ENCODE assay signal across 1 cellular context in genomic region chr19:41959056-41960053, GRCh38.
A peak's percentile ranks its signal among the peaks of the same experiment; 100 is the strongest.
TF ChIP-seq lines count a peak whose summit lies in the region.

TSS of gene RABAC1 (minus strand) at chr19:41959321. CDS start at chr19:41959292, 29 bp downstream.

TF ChIP-seq in K562, 482 proteins besides CTCF, POLR2A, EP300 and RAD21 (continued from another document and continues in another):
- TF ChIP-seq AFF4 (CRISPR knock-in tag; IDR thresholded peaks at IDR 0.05) = peak; percentile 69; the same call in 1 of the 2 replicates
- TF ChIP-seq CEBPG (CRISPR knock-in tag; IDR thresholded peaks at IDR 0.05) = no peak
- no peak for TF ChIP-seq CEBPG (tag; conservative IDR thresholded peaks at IDR 0.05 in 1 of 2, IDR thresholded peaks at IDR 0.05 in 1 of 2)
- no peak for TF ChIP-seq STAG1 (CRISPR knock-in tag; IDR thresholded peaks at IDR 0.05; ENCODE audit: borderline replicate concordance)
- TF ChIP-seq WHSC1 (IDR thresholded peaks at IDR 0.05; ENCODE audit: low read length) = no peak
- no peak for TF ChIP-seq TGIF2 (CRISPR knock-in tag; IDR thresholded peaks at IDR 0.05)
- no peak for TF ChIP-seq MCM3 (IDR thresholded peaks at IDR 0.05)
- no peak for TF ChIP-seq ZNF146 (CRISPR knock-in tag; IDR thresholded peaks at IDR 0.05; ENCODE audit: unreplicated experiment)
- no peak for TF ChIP-seq KLF13 (tag; IDR thresholded peaks at IDR 0.05; ENCODE audit: borderline replicate concordance, low read depth)
- TF ChIP-seq RBM15 (IDR thresholded peaks at IDR 0.05; ENCODE audit: insufficient read depth, low read length) = no peak
- TF ChIP-seq PHB2 (IDR thresholded peaks at IDR 0.05; ENCODE audit: low read depth) = no peak
- TF ChIP-seq ZNF184 (CRISPR knock-in tag; IDR thresholded peaks at IDR 0.05) = no peak
- no peak for TF ChIP-seq MCM7 (IDR thresholded peaks at IDR 0.05)
- TF ChIP-seq ZBTB17 (CRISPR knock-in tag; IDR thresholded peaks at IDR 0.05) = no peak
- TF ChIP-seq FOXM1 (IDR thresholded peaks at IDR 0.05; ENCODE audit: low read depth) = no peak; the same call in 1 of the 2 replicates
- no peak for TF ChIP-seq FOXM1 (CRISPR knock-in tag; IDR thresholded peaks at IDR 0.05; ENCODE audit: low read depth)
- no peak for TF ChIP-seq TRIM25 (IDR thresholded peaks at IDR 0.05; ENCODE audit: borderline replicate concordance)
- TF ChIP-seq HNRNPLL (IDR thresholded peaks at IDR 0.05; ENCODE audit: low read depth, low read length, poor library complexity, severe bottlenecking) = no peak
- TF ChIP-seq ZNF449 (CRISPR knock-in tag; IDR thresholded peaks at IDR 0.05) = no peak
- TF ChIP-seq YY1 (IDR thresholded peaks at IDR 0.05; ENCODE audit: borderline replicate concordance in 1 of 3, control insufficient read depth in 1 of 3, extremely low read depth in 1 of 3, insufficient read depth in 3 of 3, insufficient read length in 1 of 3, insufficient replicate concordance in 2 of 3, low read depth in 1 of 3, low read length in 2 of 3) = peak; percentile 68 to 96 (median 91)
- TF ChIP-seq FOXO4 (CRISPR knock-in tag; IDR thresholded peaks at IDR 0.05) = no peak
- TF ChIP-seq ZKSCAN3 (CRISPR knock-in tag; IDR thresholded peaks at IDR 0.05) = no peak
- TF ChIP-seq CUX1 (CRISPR knock-in tag; IDR thresholded peaks at IDR 0.05) = no peak
- no peak for TF ChIP-seq SFPQ (IDR thresholded peaks at IDR 0.05; ENCODE audit: low read depth, low read length)
- no peak for TF ChIP-seq ETV6 (IDR thresholded peaks at IDR 0.05; ENCODE audit: borderline replicate concordance in 1 of 2, low read depth in 2 of 2, low read length in 1 of 2)
- TF ChIP-seq ETV6 (CRISPR knock-in tag; IDR thresholded peaks at IDR 0.05; ENCODE audit: borderline replicate concordance) = no peak
- no peak for TF ChIP-seq ZNF324 (CRISPR knock-in tag; IDR thresholded peaks at IDR 0.05)
- TF ChIP-seq FOXA1 (IDR thresholded peaks at IDR 0.05; ENCODE audit: borderline replicate concordance) = no peak
- TF ChIP-seq HDAC3 (IDR thresholded peaks at IDR 0.05; ENCODE audit: borderline replicate concordance, partially characterized antibody) = no peak
- 0 out of 2 replicates have a peak, but pooled peaks have one; percentile 49 for TF ChIP-seq MITF (IDR thresholded peaks at IDR 0.05)
- TF ChIP-seq ZHX1 (conservative IDR thresholded peaks at IDR 0.05; ENCODE audit: low read length) = no peak
- peak; percentile 52 for TF ChIP-seq ATF7 (IDR thresholded peaks at IDR 0.05)
- no peak for TF ChIP-seq HNRNPH1 (optimal IDR thresholded peaks at IDR 0.05; ENCODE audit: low read depth, low read length)
- TF ChIP-seq ATF6 (CRISPR knock-in tag; IDR thresholded peaks at IDR 0.05) = no peak
- TF ChIP-seq NR3C1 (CRISPR knock-in tag; IDR thresholded peaks at IDR 0.05) = no peak
- TF ChIP-seq RAD51 (IDR thresholded peaks at IDR 0.05; ENCODE audit: borderline replicate concordance, low read depth) = no peak
- peak; percentile 58; the same call in 1 of the 2 replicates for TF ChIP-seq GABPA (tag; conservative IDR thresholded peaks at IDR 0.05; ENCODE audit: low read depth)
